1 cellular context compared by ENCODE assay signal in the genomic region with DNA sequence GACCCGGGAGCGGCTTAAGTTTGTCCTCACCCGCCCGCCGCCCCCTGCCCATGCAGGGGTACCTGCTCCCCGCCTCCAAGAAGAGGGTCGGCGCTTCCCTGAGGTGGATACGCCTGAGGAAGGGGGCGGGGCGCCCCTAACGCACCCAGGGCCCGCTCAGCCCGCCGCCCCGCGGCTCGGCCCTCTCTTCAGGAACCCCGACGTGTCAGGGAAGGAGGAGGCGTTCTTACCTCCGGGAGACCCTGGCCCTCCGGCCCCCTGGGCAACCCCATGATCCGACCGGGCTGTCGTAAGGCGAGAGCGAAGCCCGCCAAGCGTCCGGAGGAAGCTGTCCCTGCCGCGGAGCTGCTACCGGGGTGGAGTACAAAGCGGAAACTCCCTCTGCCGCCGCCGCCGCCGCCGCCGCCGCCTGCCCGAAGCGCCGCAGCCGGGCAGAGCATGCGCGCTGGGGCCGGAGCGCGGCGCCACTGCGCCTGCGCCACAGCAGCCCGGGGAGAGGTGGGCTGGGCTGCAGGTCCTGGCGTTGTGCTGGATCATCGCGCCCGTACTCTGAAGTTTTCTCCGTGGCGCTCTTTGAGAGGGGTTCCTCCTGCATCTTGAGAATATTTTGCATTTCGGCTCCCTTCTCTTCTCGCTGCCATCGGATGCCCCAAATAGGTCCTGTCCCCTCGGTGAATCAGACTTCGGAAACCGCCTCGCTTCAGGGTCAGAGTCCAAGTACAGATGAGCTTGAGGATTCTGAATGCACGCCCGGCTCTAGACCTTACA.
TF ChIP-seq lines count a peak whose summit lies in the region.

A gene with protein sequence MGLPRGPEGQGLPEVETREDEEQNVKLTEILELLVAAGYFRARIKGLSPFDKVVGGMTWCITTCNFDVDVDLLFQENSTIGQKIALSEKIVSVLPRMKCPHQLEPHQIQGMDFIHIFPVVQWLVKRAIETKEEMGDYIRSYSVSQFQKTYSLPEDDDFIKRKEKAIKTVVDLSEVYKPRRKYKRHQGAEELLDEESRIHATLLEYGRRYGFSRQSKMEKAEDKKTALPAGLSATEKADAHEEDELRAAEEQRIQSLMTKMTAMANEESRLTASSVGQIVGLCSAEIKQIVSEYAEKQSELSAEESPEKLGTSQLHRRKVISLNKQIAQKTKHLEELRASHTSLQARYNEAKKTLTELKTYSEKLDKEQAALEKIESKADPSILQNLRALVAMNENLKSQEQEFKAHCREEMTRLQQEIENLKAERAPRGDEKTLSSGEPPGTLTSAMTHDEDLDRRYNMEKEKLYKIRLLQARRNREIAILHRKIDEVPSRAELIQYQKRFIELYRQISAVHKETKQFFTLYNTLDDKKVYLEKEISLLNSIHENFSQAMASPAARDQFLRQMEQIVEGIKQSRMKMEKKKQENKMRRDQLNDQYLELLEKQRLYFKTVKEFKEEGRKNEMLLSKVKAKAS (minus strand): TSS at position 347 of the 768 bp plus-strand sequence. CDS start 75 bp downstream, at position 272.

TF ChIP-seq in HepG2, 621 proteins besides CTCF, POLR2A, EP300 and RAD21 (continued from another document and continues in another):
- TF ChIP-seq, protein P1, sequence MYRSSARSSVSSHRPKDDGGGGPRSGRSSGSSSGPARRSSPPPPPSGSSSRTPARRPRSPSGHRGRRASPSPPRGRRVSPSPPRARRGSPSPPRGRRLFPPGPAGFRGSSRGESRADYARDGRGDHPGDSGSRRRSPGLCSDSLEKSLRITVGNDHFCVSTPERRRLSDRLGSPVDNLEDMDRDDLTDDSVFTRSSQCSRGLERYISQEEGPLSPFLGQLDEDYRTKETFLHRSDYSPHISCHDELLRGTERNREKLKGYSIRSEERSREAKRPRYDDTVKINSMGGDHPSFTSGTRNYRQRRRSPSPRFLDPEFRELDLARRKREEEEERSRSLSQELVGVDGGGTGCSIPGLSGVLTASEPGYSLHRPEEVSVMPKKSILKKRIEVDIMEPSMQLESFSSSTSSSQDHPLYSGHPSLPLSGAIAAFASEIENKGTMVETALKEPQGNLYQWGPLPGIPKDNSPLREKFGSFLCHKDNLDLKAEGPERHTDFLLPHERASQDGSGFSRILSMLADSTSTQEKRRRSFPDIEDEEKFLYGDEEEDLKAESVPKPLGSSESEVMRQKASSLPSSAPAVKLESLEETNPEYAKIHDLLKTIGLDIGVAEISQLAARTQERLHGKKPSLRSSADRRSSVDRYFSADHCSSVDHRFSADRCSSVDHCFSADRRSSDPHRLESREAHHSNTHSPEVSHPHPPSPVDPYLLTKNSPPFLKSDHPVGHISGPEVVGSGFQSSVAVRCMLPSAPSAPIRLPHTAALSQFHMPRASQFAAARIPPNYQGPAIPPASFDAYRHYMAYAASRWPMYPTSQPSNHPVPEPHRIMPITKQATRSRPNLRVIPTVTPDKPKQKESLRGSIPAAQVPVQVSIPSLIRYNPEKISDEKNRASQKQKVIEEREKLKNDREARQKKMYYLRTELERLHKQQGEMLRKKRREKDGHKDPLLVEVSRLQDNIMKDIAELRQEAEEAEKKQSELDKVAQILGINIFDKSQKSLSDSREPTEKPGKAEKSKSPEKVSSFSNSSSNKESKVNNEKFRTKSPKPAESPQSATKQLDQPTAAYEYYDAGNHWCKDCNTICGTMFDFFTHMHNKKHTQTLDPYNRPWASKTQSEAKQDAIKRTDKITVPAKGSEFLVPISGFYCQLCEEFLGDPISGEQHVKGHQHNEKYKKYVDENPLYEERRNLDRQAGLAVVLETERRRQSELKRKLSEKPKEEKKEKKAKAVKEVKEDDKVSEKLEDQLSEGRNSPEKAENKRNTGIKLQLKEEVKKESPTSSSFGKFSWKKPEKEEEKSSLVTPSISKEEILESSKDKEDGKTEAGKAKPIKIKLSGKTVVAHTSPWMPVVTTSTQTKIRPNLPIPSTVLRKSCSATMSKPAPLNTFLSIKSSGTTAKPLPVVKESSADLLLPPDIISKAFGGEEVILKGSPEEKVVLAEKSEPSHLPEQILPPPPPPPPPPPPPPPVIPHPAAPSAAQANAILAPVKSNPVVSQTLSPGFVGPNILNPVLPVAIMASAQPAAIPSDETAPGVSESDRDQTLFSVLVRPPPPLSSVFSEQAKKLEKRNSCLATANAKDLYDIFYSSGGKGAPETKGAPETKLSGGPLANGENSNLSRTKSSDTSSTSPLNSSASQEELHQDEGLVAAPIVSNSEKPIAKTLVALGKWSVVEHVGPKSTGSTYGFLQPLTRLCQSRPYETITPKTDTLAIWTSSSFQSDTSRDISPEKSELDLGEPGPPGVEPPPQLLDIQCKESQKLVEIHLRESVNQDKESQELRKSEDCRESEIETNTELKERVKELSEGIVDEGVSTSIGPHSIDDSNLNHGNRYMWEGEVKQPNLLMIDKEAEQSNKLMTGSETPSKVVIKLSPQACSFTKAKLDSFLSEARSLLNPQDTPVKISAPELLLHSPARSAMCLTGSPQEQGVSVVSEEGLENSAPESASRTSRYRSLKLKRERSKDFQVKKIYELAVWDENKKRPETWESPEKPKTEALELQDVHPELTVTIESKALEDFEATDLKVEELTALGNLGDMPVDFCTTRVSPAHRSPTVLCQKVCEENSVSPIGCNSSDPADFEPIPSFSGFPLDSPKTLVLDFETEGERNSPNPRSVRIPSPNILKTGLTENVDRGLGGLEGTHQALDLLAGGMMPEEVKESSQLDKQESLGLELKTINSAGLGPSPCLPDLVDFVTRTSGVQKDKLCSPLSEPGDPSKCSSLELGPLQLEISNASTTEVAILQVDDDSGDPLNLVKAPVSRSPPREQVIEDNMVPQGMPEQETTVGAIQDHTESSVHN (CRISPR knock-in tag; IDR thresholded peaks at IDR 0.05): peak; percentile 56; the same call in 1 of the 2 replicates
- TF ChIP-seq HMGA1 (CRISPR knock-in tag; conservative IDR thresholded peaks at IDR 0.05) (no peak), ZNF577 (CRISPR knock-in tag; IDR thresholded peaks at IDR 0.05; ENCODE audit: borderline replicate concordance, low read depth) (peak; percentile 36; the same call in 1 of the 2 replicates), ZNF337 (CRISPR knock-in tag; IDR thresholded peaks at IDR 0.05; ENCODE audit: borderline replicate concordance, low read depth) (no peak), CENPT (CRISPR knock-in tag; IDR thresholded peaks at IDR 0.05; ENCODE audit: low read depth) (no peak), TEAD2 (CRISPR knock-in tag; IDR thresholded peaks at IDR 0.05) (0 out of 2 replicates have a peak, but pooled peaks have one; percentile 41), U2AF1 (optimal IDR thresholded peaks at IDR 0.05; ENCODE audit: low read depth, low read length) (no peak), ZNF772 (CRISPR knock-in tag; IDR thresholded peaks at IDR 0.05) (no peak; the same call in none of the 2 replicates), GPN1 (CRISPR knock-in tag; IDR thresholded peaks at IDR 0.05; ENCODE audit: borderline replicate concordance) (no peak), ZNF124 (CRISPR knock-in tag; IDR thresholded peaks at IDR 0.05) (0 out of 2 replicates have a peak, but pooled peaks have one; percentile 11), ZNF552 (CRISPR knock-in tag; IDR thresholded peaks at IDR 0.05; ENCODE audit: borderline replicate concordance) (no peak; the same call in 1 of the 2 replicates), TMF1 (CRISPR knock-in tag; IDR thresholded peaks at IDR 0.05; ENCODE audit: low read depth) (no peak), KDM5A (IDR thresholded peaks at IDR 0.05; ENCODE audit: borderline replicate concordance, low read length) (peak; percentile 23; the same call in 1 of the 2 replicates), SP4 (CRISPR knock-in tag; IDR thresholded peaks at IDR 0.05) (no peak; the same call in 1 of the 2 replicates), ZNF567 (CRISPR knock-in tag; IDR thresholded peaks at IDR 0.05; ENCODE audit: borderline replicate concordance) (no peak), MIXL1 (CRISPR knock-in tag; IDR thresholded peaks at IDR 0.05) (no peak), ZNF160 (CRISPR knock-in tag; IDR thresholded peaks at IDR 0.05) (peak; percentile 82; the same call in 1 of the 2 replicates), ARNT (IDR thresholded peaks at IDR 0.05) (no peak), NR3C1 (CRISPR knock-in tag; IDR thresholded peaks at IDR 0.05) (no peak), MED13 (CRISPR knock-in tag; IDR thresholded peaks at IDR 0.05) (no peak; the same call in 1 of the 2 replicates), ZIK1 (CRISPR knock-in tag; IDR thresholded peaks at IDR 0.05; ENCODE audit: borderline replicate concordance, low read depth) (peak; percentile 8; the same call in 1 of the 2 replicates)
- TF ChIP-seq, protein P2, sequence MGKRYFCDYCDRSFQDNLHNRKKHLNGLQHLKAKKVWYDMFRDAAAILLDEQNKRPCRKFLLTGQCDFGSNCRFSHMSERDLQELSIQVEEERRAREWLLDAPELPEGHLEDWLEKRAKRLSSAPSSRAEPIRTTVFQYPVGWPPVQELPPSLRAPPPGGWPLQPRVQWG (CRISPR knock-in tag; IDR thresholded peaks at IDR 0.05; ENCODE audit: borderline replicate concordance, low read depth): no peak
- TF ChIP-seq, protein P3, sequence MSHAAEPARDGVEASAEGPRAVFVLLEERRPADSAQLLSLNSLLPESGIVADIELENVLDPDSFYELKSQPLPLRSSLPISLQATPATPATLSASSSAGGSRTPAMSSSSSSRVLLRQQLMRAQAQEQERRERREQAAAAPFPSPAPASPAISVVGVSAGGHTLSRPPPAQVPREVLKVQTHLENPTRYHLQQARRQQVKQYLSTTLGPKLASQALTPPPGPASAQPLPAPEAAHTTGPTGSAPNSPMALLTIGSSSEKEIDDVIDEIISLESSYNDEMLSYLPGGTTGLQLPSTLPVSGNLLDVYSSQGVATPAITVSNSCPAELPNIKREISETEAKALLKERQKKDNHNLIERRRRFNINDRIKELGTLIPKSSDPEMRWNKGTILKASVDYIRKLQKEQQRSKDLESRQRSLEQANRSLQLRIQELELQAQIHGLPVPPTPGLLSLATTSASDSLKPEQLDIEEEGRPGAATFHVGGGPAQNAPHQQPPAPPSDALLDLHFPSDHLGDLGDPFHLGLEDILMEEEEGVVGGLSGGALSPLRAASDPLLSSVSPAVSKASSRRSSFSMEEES (CRISPR knock-in tag; IDR thresholded peaks at IDR 0.05): 0 out of 2 replicates have a peak, but pooled peaks have one; percentile 10
- TF ChIP-seq, protein P4, sequence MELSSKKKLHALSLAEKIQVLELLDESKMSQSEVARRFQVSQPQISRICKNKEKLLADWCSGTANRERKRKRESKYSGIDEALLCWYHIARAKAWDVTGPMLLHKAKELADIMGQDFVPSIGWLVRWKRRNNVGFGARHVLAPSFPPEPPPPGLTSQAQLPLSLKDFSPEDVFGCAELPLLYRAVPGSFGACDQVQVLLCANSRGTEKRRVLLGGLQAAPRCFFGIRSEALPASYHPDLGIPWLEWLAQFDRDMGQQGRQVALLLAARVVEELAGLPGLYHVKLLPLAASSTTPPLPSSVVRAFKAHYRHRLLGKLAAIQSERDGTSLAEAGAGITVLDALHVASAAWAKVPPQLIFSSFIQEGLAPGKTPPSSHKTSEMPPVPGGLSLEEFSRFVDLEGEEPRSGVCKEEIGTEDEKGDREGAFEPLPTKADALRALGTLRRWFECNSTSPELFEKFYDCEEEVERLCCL (CRISPR knock-in tag; IDR thresholded peaks at IDR 0.05; ENCODE audit: borderline replicate concordance): peak; percentile 83; the same call in 1 of the 2 replicates
- TF ChIP-seq, protein P5, sequence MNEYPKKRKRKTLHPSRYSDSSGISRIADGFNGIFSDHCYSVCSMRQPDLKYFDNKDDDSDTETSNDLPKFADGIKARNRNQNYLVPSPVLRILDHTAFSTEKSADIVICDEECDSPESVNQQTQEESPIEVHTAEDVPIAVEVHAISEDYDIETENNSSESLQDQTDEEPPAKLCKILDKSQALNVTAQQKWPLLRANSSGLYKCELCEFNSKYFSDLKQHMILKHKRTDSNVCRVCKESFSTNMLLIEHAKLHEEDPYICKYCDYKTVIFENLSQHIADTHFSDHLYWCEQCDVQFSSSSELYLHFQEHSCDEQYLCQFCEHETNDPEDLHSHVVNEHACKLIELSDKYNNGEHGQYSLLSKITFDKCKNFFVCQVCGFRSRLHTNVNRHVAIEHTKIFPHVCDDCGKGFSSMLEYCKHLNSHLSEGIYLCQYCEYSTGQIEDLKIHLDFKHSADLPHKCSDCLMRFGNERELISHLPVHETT (CRISPR knock-in tag; conservative IDR thresholded peaks at IDR 0.05): 0 out of 2 replicates have a peak, but pooled peaks have one; percentile 32
- TF ChIP-seq, protein P6, sequence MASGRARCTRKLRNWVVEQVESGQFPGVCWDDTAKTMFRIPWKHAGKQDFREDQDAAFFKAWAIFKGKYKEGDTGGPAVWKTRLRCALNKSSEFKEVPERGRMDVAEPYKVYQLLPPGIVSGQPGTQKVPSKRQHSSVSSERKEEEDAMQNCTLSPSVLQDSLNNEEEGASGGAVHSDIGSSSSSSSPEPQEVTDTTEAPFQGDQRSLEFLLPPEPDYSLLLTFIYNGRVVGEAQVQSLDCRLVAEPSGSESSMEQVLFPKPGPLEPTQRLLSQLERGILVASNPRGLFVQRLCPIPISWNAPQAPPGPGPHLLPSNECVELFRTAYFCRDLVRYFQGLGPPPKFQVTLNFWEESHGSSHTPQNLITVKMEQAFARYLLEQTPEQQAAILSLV (CRISPR knock-in tag; IDR thresholded peaks at IDR 0.05; ENCODE audit: borderline replicate concordance): peak; percentile 50; the same call in 1 of the 2 replicates
- TF ChIP-seq, protein P7, sequence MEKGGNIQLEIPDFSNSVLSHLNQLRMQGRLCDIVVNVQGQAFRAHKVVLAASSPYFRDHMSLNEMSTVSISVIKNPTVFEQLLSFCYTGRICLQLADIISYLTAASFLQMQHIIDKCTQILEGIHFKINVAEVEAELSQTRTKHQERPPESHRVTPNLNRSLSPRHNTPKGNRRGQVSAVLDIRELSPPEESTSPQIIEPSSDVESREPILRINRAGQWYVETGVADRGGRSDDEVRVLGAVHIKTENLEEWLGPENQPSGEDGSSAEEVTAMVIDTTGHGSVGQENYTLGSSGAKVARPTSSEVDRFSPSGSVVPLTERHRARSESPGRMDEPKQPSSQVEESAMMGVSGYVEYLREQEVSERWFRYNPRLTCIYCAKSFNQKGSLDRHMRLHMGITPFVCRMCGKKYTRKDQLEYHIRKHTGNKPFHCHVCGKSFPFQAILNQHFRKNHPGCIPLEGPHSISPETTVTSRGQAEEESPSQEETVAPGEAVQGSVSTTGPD (CRISPR knock-in tag; IDR thresholded peaks at IDR 0.05): no peak
- TF ChIP-seq, protein P8, sequence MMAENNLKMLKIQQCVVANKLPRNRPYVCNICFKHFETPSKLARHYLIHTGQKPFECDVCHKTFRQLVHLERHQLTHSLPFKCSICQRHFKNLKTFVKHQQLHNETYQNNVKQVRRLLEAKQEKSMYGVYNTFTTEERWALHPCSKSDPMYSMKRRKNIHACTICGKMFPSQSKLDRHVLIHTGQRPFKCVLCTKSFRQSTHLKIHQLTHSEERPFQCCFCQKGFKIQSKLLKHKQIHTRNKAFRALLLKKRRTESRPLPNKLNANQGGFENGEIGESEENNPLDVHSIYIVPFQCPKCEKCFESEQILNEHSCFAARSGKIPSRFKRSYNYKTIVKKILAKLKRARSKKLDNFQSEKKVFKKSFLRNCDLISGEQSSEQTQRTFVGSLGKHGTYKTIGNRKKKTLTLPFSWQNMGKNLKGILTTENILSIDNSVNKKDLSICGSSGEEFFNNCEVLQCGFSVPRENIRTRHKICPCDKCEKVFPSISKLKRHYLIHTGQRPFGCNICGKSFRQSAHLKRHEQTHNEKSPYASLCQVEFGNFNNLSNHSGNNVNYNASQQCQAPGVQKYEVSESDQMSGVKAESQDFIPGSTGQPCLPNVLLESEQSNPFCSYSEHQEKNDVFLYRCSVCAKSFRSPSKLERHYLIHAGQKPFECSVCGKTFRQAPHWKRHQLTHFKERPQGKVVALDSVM (CRISPR knock-in tag; IDR thresholded peaks at IDR 0.05): peak; percentile 36
